1 cellular context compared by ENCODE assay signal in the genomic region with DNA sequence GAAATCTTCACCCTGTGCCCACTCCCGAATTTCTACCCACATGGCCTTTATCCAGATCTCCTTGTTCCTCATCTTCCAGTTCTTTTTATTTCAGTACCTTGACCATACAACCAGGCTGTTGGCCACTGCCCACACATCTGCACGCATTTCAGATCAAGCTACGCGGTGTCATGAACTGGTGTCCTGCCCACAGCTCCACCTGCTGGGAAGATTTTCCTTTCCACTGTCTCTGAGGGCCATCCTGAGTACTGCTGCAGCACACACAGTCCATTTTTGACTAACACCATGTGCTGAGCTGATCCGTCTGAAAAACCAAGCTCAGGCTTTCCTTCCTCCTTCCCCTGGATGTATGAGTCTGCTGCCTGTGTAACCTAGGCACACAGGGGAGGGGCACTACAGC.
TF ChIP-seq lines count a peak whose summit lies in the region.

No MANE protein-coding gene starts in this region.

TF ChIP-seq in liver, 16 proteins besides CTCF, POLR2A, EP300 and RAD21 (continued from another document):
- TF ChIP-seq, protein P1, sequence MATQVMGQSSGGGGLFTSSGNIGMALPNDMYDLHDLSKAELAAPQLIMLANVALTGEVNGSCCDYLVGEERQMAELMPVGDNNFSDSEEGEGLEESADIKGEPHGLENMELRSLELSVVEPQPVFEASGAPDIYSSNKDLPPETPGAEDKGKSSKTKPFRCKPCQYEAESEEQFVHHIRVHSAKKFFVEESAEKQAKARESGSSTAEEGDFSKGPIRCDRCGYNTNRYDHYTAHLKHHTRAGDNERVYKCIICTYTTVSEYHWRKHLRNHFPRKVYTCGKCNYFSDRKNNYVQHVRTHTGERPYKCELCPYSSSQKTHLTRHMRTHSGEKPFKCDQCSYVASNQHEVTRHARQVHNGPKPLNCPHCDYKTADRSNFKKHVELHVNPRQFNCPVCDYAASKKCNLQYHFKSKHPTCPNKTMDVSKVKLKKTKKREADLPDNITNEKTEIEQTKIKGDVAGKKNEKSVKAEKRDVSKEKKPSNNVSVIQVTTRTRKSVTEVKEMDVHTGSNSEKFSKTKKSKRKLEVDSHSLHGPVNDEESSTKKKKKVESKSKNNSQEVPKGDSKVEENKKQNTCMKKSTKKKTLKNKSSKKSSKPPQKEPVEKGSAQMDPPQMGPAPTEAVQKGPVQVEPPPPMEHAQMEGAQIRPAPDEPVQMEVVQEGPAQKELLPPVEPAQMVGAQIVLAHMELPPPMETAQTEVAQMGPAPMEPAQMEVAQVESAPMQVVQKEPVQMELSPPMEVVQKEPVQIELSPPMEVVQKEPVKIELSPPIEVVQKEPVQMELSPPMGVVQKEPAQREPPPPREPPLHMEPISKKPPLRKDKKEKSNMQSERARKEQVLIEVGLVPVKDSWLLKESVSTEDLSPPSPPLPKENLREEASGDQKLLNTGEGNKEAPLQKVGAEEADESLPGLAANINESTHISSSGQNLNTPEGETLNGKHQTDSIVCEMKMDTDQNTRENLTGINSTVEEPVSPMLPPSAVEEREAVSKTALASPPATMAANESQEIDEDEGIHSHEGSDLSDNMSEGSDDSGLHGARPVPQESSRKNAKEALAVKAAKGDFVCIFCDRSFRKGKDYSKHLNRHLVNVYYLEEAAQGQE (IDR thresholded peaks at IDR 0.05) = no peak
- no peak for TF ChIP-seq GABPA (IDR thresholded peaks at IDR 0.05 in 1 of 2, conservative IDR thresholded peaks at IDR 0.05 in 1 of 2)
- TF ChIP-seq, protein P2, sequence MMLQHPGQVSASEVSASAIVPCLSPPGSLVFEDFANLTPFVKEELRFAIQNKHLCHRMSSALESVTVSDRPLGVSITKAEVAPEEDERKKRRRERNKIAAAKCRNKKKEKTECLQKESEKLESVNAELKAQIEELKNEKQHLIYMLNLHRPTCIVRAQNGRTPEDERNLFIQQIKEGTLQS (IDR thresholded peaks at IDR 0.05) = no peak
- TF ChIP-seq EGR1 (IDR thresholded peaks at IDR 0.05; ENCODE audit: low read depth in 2 of 2) = no peak
- no peak for TF ChIP-seq FOXA1 (IDR thresholded peaks at IDR 0.05)
- no peak for TF ChIP-seq NR2F2 (IDR thresholded peaks at IDR 0.05)
- TF ChIP-seq SP1 (IDR thresholded peaks at IDR 0.05) = no peak
